ENCODE assay signal across 1 cellular context in the genomic region with DNA sequence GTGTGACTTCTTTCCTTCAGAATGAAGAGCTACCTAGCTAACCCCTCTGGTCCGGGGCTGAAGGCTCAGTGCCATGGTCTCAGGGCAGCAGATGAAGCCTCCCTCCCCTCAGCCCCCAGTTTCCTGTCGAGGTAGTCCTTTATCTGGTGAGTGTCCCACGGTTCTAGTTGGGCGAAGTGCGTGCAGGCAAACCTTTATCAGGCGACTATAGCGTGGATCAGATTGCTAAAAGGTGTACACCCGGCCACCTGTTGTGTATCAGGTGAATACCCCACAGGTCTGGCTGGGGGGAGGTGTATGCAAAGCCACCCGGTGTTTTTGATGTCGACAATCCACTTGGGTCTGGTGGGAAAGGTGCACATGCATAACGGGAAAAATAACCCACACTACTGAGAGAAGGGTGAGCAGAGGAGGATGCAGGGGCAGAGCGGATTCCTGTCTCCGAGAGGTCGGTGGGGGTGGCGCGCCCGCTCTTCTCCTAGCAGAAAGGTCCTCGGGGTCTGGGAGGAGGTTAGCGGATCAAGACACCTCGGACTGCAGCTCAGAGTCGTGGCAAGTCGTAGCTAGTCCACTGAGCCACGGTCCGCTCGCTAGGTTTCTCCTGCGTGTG.
TF ChIP-seq lines count a peak whose summit lies in the region.

No MANE protein-coding gene starts in this region.

TF ChIP-seq in GM12878, 131 proteins besides CTCF, POLR2A, EP300 and RAD21 (continued from another document):
- TF ChIP-seq SMAD5 (IDR thresholded peaks at IDR 0.05; ENCODE audit: low read depth) (no peak; the same call in 1 of the 2 replicates), CEBPB (IDR thresholded peaks at IDR 0.05; ENCODE audit: borderline replicate concordance in 1 of 2, low read depth in 2 of 2, low read length in 2 of 2) (no peak), CREM (IDR thresholded peaks at IDR 0.05; ENCODE audit: low read depth) (peak; percentile 34; the same call in 1 of the 2 replicates), TCF7 (IDR thresholded peaks at IDR 0.05; ENCODE audit: borderline replicate concordance) (no peak), STAT3 (IDR thresholded peaks at IDR 0.05; ENCODE audit: low read depth, low read length) (no peak), ZNF217 (IDR thresholded peaks at IDR 0.05) (no peak), ZNF207 (IDR thresholded peaks at IDR 0.05; ENCODE audit: borderline replicate concordance) (no peak), HDAC6 (IDR thresholded peaks at IDR 0.05; ENCODE audit: unreplicated experiment) (no peak), ZNF24 (IDR thresholded peaks at IDR 0.05) (no peak)
- TF ChIP-seq, protein P1, sequence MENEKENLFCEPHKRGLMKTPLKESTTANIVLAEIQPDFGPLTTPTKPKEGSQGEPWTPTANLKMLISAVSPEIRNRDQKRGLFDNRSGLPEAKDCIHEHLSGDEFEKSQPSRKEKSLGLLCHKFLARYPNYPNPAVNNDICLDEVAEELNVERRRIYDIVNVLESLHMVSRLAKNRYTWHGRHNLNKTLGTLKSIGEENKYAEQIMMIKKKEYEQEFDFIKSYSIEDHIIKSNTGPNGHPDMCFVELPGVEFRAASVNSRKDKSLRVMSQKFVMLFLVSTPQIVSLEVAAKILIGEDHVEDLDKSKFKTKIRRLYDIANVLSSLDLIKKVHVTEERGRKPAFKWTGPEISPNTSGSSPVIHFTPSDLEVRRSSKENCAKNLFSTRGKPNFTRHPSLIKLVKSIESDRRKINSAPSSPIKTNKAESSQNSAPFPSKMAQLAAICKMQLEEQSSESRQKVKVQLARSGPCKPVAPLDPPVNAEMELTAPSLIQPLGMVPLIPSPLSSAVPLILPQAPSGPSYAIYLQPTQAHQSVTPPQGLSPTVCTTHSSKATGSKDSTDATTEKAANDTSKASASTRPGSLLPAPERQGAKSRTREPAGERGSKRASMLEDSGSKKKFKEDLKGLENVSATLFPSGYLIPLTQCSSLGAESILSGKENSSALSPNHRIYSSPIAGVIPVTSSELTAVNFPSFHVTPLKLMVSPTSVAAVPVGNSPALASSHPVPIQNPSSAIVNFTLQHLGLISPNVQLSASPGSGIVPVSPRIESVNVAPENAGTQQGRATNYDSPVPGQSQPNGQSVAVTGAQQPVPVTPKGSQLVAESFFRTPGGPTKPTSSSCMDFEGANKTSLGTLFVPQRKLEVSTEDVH (IDR thresholded peaks at IDR 0.05; ENCODE audit: low read depth, partially characterized antibody): no peak
- TF ChIP-seq, protein P2, sequence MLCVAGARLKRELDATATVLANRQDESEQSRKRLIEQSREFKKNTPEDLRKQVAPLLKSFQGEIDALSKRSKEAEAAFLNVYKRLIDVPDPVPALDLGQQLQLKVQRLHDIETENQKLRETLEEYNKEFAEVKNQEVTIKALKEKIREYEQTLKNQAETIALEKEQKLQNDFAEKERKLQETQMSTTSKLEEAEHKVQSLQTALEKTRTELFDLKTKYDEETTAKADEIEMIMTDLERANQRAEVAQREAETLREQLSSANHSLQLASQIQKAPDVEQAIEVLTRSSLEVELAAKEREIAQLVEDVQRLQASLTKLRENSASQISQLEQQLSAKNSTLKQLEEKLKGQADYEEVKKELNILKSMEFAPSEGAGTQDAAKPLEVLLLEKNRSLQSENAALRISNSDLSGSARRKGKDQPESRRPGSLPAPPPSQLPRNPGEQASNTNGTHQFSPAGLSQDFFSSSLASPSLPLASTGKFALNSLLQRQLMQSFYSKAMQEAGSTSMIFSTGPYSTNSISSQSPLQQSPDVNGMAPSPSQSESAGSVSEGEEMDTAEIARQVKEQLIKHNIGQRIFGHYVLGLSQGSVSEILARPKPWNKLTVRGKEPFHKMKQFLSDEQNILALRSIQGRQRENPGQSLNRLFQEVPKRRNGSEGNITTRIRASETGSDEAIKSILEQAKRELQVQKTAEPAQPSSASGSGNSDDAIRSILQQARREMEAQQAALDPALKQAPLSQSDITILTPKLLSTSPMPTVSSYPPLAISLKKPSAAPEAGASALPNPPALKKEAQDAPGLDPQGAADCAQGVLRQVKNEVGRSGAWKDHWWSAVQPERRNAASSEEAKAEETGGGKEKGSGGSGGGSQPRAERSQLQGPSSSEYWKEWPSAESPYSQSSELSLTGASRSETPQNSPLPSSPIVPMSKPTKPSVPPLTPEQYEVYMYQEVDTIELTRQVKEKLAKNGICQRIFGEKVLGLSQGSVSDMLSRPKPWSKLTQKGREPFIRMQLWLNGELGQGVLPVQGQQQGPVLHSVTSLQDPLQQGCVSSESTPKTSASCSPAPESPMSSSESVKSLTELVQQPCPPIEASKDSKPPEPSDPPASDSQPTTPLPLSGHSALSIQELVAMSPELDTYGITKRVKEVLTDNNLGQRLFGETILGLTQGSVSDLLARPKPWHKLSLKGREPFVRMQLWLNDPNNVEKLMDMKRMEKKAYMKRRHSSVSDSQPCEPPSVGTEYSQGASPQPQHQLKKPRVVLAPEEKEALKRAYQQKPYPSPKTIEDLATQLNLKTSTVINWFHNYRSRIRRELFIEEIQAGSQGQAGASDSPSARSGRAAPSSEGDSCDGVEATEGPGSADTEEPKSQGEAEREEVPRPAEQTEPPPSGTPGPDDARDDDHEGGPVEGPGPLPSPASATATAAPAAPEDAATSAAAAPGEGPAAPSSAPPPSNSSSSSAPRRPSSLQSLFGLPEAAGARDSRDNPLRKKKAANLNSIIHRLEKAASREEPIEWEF (IDR thresholded peaks at IDR 0.05; ENCODE audit: insufficient replicate concordance, low read depth, low read length): no peak
